Comparison of ENCODE assay signal across 9 cellular contexts in the genomic region with DNA sequence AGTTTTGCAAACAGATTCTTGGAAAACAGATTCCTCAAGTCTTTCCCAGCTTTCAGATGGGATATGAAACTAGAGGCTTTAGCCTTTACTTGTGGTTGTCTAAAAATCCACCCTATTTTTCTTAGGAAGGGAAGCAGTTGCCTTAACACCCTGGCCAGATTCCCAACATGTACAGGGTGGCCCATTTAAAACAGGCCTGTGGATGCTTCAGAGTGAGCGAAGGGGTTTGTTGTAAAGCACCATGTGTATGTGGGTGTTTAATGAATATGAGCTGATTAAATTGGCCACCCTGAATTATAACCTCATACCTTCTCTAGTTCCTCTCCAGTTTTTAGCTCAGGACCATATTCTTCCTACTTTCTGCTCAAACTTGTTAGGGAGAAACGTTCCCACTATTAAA.
A peak's percentile ranks its signal among the peaks of the same experiment; 100 is the strongest.
DNase-seq lines count a peak whose midpoint lies in the region; ATAC-seq and TF ChIP-seq lines count a peak whose summit lies in the region.
"Had no signal": no experiment of that assay in that cellular context is flagged by ENCODE, and none has a peak within 500 bp of the region (broad histone marks: within the 10 kb centered on the region; RNA-seq: fewer than 3 reads in every experiment).

No MANE protein-coding gene starts in this region.

- in situ Hi-C loops in transverse colon (cut with MboI; ENCODE audit: low pct_ligation_motif_present in 1 of 4, low pct_unique_long_range_greater_than_20kb in 1 of 4, low sequenced_read_pairs in 3 of 4) = no loop called here

- peak overlapping the region in 3 of 4 donors; percentile 40 to 72 (median 64) for H3K27ac ChIP-seq in esophagus squamous epithelium
- H3K27ac ChIP-seq in transverse colon = peak overlapping the region; percentile 61 to 78 (median 71)

- H3K36me3 Mint-ChIP-seq in activated B cell treated with CpG ODN at 0.5 μM for 24 hours (ENCODE audit: low read depth) (no peaks in the 10 kb centered on the region), nephron progenitor cell (ENCODE audit: low read depth) (peaks cover 4% of the 10 kb centered on the region)

- CTCF ChIA-PET in activated B cell treated with CpG ODN at 0.5 μM for 24 hours (lab: Charles Lee) = interaction anchor here (1.0 to 1.6 kb wide), 4 partner anchors 9 to 126 kb away, joined by 3 to 6 read pairs (median 4); no protein-coding TSS in a partner anchor

- TF ChIP-seq POLR2A in esophagus squamous epithelium (IDR thresholded peaks at IDR 0.05) (no peak), transverse colon (IDR thresholded peaks at IDR 0.05) (no peak)

- WGBS in esophagus squamous epithelium, 2 donors = 50 to 75% methylated on average over 2 of the region's 2 CpGs
- 50 to 53% methylated on average over 2 of the region's 2 CpGs for WGBS in transverse colon (ENCODE audit: low coverage in 1 of 2), 2 donors

- intact Hi-C loops in activated B cell treated with CpG ODN at 0.5 μM for 24 hours (cut with micrococcal nuclease) (loop anchor here (2.0 kb wide), 1 partner anchor 16 kb away; no protein-coding TSS in a partner anchor), esophagus squamous epithelium (cut with DNase I) (no loop called here), transverse colon (cut with DNase I; ENCODE audit: low total_unique reads) (loop anchor here (5.0 kb wide), 1 partner anchor 80 kb away; no protein-coding TSS in a partner anchor)

- TF ChIP-seq EP300 in transverse colon (IDR thresholded peaks at IDR 0.05; ENCODE audit: low read depth) = no peak

- H3K9me3 Mint-ChIP-seq in activated B cell treated with CpG ODN at 0.5 μM for 24 hours = no peaks in the 10 kb centered on the region
- H3K9me3 Mint-ChIP-seq in nephron progenitor cell = peaks cover 11% of the 10 kb centered on the region

- H3K4me1 Mint-ChIP-seq in activated B cell treated with CpG ODN at 0.5 μM for 24 hours (peaks cover 73% of the 10 kb centered on the region), nephron progenitor cell (peaks cover 48% of the 10 kb centered on the region)

- POLR2A ChIA-PET in activated B cell treated with CpG ODN at 0.5 μM for 24 hours (lab: Charles Lee) = interaction anchor here (0.7 to 5.6 kb wide), 21 partner anchors 8 to 440 kb away, joined by 3 to 59 read pairs (median 4); a partner anchor contains a TSS

- H3K9me3 ChIP-seq in esophagus squamous epithelium (no peaks in the 10 kb centered on the region), transverse colon (no peaks in the 10 kb centered on the region)

- ATAC-seq in activated B cell treated with CpG ODN at 0.5 μM for 24 hours (ENCODE audit: low read depth) (no peak), HG03520 (IDR thresholded peaks at IDR 0.05; ENCODE audit: unreplicated experiment) (no peak)

- H3K4me3 ChIP-seq in esophagus squamous epithelium (no peak overlapping the region), transverse colon (no peak overlapping the region)

- no peak for DNase-seq in activated B cell treated with CpG ODN at 0.5 μM for 24 hours
- no peak for DNase-seq in esophagus squamous epithelium (lab: John Stamatoyannopoulos, UW)
- no peak for DNase-seq in nephron progenitor cell
- no peak for DNase-seq in transverse colon
- DNase-seq in NCI-H1105 (lab: John Stamatoyannopoulos, UW) = no peak
- DNase-seq in retina = no peak
- DNase-seq: NCI-H1417; stimulated activated CD8-positive, alpha-beta memory T cell treated with anti-CD3 and anti-CD28 coated beads, Interleukin-4, amount 100 ng/mL, for 48 hours had no signal

- no peaks in the 10 kb centered on the region for H3K27me3 ChIP-seq in esophagus squamous epithelium
- no peaks in the 10 kb centered on the region for H3K27me3 ChIP-seq in transverse colon

- H3K27me3 Mint-ChIP-seq in activated B cell treated with CpG ODN at 0.5 μM for 24 hours (no peaks in the 10 kb centered on the region), nephron progenitor cell (ENCODE audit: low read depth, poor library complexity) (peaks cover 6% of the 10 kb centered on the region)

- H3K4me3 Mint-ChIP-seq in activated B cell treated with CpG ODN at 0.5 μM for 24 hours (peak overlapping the region; percentile 50), nephron progenitor cell (no peak overlapping the region)

- TF ChIP-seq CTCF in activated B cell treated with CpG ODN at 0.5 μM for 24 hours (IDR thresholded peaks at IDR 0.05) = no peak
- TF ChIP-seq CTCF in esophagus squamous epithelium (IDR thresholded peaks at IDR 0.05) = no peak
- no peak for TF ChIP-seq CTCF in nephron progenitor cell (IDR thresholded peaks at IDR 0.05)
- no peak for TF ChIP-seq CTCF in transverse colon (IDR thresholded peaks at IDR 0.05)

- H3K36me3 ChIP-seq in esophagus squamous epithelium (no peaks in the 10 kb centered on the region), transverse colon (no peaks in the 10 kb centered on the region)

- H3K27ac Mint-ChIP-seq in activated B cell treated with CpG ODN at 0.5 μM for 24 hours (peak overlapping the region; percentile 83), nephron progenitor cell (peak overlapping the region; percentile 91)

- peaks cover 7 to 38% (median 14%) of the 10 kb centered on the region in 3 donors for H3K4me1 ChIP-seq in esophagus squamous epithelium
- peaks cover 23 to 43% (median 29%) of the 10 kb centered on the region in 4 donors for H3K4me1 ChIP-seq in transverse colon
